ENCODE assay signal across 24 cellular contexts in the genomic region with DNA sequence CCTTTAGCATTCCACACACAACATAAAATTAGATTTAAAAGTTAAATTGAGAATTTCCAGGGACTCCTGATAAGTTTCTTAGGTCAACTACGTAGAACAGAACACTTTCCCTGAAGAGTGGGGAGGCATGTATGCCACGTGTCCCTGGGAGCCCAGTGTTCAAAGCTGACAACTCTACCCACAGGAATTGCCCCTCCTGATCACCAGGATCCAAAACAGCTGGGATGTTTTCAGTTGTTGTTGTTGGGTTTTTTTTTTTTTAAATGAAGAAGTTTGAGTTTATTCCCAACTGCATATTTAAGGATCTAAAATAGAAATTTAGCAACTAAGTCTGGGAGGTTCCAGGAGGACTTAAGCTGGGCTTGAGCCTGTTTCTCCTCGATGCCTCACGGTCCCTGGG.
"Had no signal": no experiment of that assay in that cellular context is flagged by ENCODE, and none has a peak within 500 bp of the region (broad histone marks: within the 10 kb centered on the region; RNA-seq: fewer than 3 reads in every experiment).

No MANE protein-coding gene starts in this region.

- H3K4me3 ChIP-seq: dorsolateral prefrontal cortex, heart right ventricle, left lung, mucosa of descending colon, right atrium auricular region, sigmoid colon, skin epidermis, spleen, suprapubic skin, transverse colon, upper lobe of right lung, uterus had no signal

- H2AFZ ChIP-seq: parathyroid adenoma had no signal

- H3K27ac ChIP-seq: dorsolateral prefrontal cortex, epithelial cell of prostate, heart right ventricle, left lung, neutrophil, parathyroid adenoma, right atrium auricular region, sigmoid colon, spleen, suprapubic skin, transverse colon, upper lobe of right lung, uterus had no signal

- H3K9me3 ChIP-seq: heart right ventricle, mucosa of descending colon, neutrophil, right atrium auricular region, sigmoid colon, suprapubic skin, transverse colon, upper lobe of right lung, uterus had no signal

- ATAC-seq: heart right ventricle; left cardiac atrium; left lung; mucosa of descending colon; stimulated activated naive CD8-positive, alpha-beta T cell treated with anti-CD3 and anti-CD28 coated beads, Interleukin-15, amount 100 ng/mL, for 72 hours had no signal

- DNase-seq: dorsolateral prefrontal cortex; effector CD4-positive, alpha-beta T cell; foreskin melanocyte; glutamatergic neuron; heart right ventricle; hippocampal formation; left cardiac atrium; left lung; mesenchymal stem cell; mucosa of descending colon; naive B cell; sigmoid colon; spleen; stimulated activated naive CD4-positive, alpha-beta T cell; stimulated activated naive CD8-positive, alpha-beta T cell treated with anti-CD3 and anti-CD28 coated beads, Interleukin-15, amount 100 ng/mL, for 72 hours; transverse colon; upper lobe of right lung; uterus had no signal

- H3K4me1 ChIP-seq: left lung, parathyroid adenoma, upper lobe of right lung, uterus had no signal

- H3K9ac ChIP-seq: parathyroid adenoma had no signal

- H3K79me2 ChIP-seq: parathyroid adenoma had no signal

- H3K27me3 ChIP-seq: dorsolateral prefrontal cortex, heart right ventricle, left lung, neutrophil, right atrium auricular region, sigmoid colon, suprapubic skin, transverse colon, upper lobe of right lung, uterus had no signal

- H3K36me3 ChIP-seq: left lung, neutrophil, spleen, suprapubic skin, transverse colon, upper lobe of right lung, uterus had no signal
